Comparison of ENCODE assay signal across 1 cellular context in the genomic region with DNA sequence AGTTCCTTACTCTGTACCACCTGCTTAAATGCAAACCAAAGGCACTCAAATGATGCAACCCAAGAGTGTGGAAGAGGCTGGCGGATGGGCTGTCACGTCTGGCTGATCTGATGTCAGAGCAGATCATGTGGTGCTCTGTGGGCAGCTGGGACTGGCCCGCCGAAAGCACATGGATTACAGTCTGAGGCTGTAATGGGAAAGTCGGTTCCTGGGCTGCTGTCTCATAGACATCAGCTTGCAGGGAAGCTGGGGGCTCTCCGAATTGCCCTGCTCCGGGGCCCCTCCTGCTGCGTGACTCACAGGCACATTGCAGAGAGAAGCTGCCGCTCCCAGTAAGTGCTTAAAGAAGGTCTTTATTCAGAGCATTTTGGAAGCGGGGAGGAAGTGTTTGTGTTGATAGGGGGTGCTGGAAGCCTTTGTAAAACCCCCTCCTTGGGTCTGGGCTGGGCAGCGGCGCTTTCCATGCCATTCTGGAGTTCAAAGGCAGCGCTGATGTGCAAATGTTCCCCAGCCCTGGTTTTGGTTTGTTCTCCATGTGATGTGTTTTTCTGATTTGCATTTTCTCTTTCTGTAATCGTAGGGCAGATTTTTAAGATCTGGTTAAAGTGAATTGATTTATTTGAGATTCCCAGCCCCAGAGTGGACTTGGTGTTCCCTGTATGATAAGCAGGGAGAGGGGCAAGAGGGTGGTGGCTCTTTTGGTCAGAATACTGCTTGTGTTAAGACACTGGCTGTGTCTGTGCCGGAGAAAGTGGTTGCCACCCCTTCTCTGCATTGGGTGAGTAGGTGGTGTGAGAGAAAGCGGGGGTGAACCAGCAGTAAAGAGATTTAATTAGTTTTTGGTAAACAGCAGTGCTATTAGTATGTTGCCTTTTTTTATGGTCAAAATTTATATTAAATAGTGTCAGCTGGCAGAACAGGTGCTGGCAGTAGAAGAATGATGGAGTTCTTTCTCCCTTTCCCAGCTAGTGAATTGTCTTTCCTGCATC.
A peak's percentile ranks its signal among the peaks of the same experiment; 100 is the strongest.
TF ChIP-seq lines count a peak whose summit lies in the region.

No MANE protein-coding gene starts in this region.

TF ChIP-seq in GM12878, 131 proteins besides CTCF, POLR2A, EP300 and RAD21 (continued from another document and continues in another):
- TF ChIP-seq CREM (IDR thresholded peaks at IDR 0.05; ENCODE audit: low read depth) (0 out of 2 replicates have a peak, but pooled peaks have one; percentile 29), JUND (IDR thresholded peaks at IDR 0.05; ENCODE audit: low read depth, low read length) (no peak), MTA2 (IDR thresholded peaks at IDR 0.05; ENCODE audit: low read depth) (no peak; the same call in 1 of the 2 replicates), RUNX3 (IDR thresholded peaks at IDR 0.05; ENCODE audit: low read length) (peak; percentile 51; the same call in 1 of the 2 replicates), RCOR1 (conservative IDR thresholded peaks at IDR 0.05; ENCODE audit: low read depth, low read length) (no peak), SMC3 (IDR thresholded peaks at IDR 0.05; ENCODE audit: borderline replicate concordance, low read length) (0 out of 2 replicates have a peak, but pooled peaks have one; percentile 3), MTA3 (IDR thresholded peaks at IDR 0.05; ENCODE audit: borderline replicate concordance, low read length) (no peak), SREBF1 (IDR thresholded peaks at IDR 0.05; ENCODE audit: low read length) (no peak), SREBF2 (IDR thresholded peaks at IDR 0.05; ENCODE audit: low read length) (no peak), SPI1 (IDR thresholded peaks at IDR 0.05; ENCODE audit: borderline replicate concordance, insufficient read depth, low read depth, low read length) (no peak), STAT3 (IDR thresholded peaks at IDR 0.05; ENCODE audit: low read depth, low read length) (no peak), PAX8 (IDR thresholded peaks at IDR 0.05) (no peak), ETV6 (conservative IDR thresholded peaks at IDR 0.05 in 1 of 2, IDR thresholded peaks at IDR 0.05 in 1 of 2; ENCODE audit: borderline replicate concordance in 1 of 2, low read depth in 1 of 2) (no peak), ZNF274 (IDR thresholded peaks at IDR 0.05; ENCODE audit: insufficient read depth, insufficient read length) (no peak), MYC (IDR thresholded peaks at IDR 0.05; ENCODE audit: insufficient read depth, insufficient read length, insufficient replicate concordance, low read length, severe bottlenecking) (no peak), KDM1A (IDR thresholded peaks at IDR 0.05; ENCODE audit: borderline replicate concordance) (no peak), TCF3 (IDR thresholded peaks at IDR 0.05; ENCODE audit: borderline replicate concordance, insufficient read depth, low read depth, low read length) (0 out of 2 replicates have a peak, but pooled peaks have one; percentile 32), CHD1 (IDR thresholded peaks at IDR 0.05; ENCODE audit: low read depth, low read length) (no peak; the same call in 1 of the 2 replicates), ZZZ3 (IDR thresholded peaks at IDR 0.05; ENCODE audit: control insufficient read depth, insufficient read length, low read depth) (no peak), ESRRA (IDR thresholded peaks at IDR 0.05; ENCODE audit: low read length) (no peak), LARP7 (IDR thresholded peaks at IDR 0.05) (0 out of 2 replicates have a peak, but pooled peaks have one; percentile 29), SMAD5 (IDR thresholded peaks at IDR 0.05; ENCODE audit: low read depth) (peak; percentile 44; the same call in 1 of the 2 replicates), EGR1 (IDR thresholded peaks at IDR 0.05; ENCODE audit: borderline replicate concordance in 1 of 2, low read depth in 2 of 2, low read length in 2 of 2) (0 out of 3 replicates have a peak, but pooled peaks of 1 of the 2 experiments have one; percentile 27), ATF7 (IDR thresholded peaks at IDR 0.05; ENCODE audit: low read depth) (peak; percentile 84), MEF2B (IDR thresholded peaks at IDR 0.05; ENCODE audit: partially characterized antibody, poor library complexity, severe bottlenecking) (no peak)
- TF ChIP-seq, protein P1, sequence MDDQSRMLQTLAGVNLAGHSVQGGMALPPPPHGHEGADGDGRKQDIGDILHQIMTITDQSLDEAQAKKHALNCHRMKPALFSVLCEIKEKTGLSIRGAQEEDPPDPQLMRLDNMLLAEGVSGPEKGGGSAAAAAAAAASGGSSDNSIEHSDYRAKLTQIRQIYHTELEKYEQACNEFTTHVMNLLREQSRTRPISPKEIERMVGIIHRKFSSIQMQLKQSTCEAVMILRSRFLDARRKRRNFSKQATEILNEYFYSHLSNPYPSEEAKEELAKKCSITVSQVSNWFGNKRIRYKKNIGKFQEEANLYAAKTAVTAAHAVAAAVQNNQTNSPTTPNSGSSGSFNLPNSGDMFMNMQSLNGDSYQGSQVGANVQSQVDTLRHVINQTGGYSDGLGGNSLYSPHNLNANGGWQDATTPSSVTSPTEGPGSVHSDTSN (IDR thresholded peaks at IDR 0.05; ENCODE audit: insufficient replicate concordance, low read depth, low read length), result peak; percentile 12
- TF ChIP-seq, protein P2, sequence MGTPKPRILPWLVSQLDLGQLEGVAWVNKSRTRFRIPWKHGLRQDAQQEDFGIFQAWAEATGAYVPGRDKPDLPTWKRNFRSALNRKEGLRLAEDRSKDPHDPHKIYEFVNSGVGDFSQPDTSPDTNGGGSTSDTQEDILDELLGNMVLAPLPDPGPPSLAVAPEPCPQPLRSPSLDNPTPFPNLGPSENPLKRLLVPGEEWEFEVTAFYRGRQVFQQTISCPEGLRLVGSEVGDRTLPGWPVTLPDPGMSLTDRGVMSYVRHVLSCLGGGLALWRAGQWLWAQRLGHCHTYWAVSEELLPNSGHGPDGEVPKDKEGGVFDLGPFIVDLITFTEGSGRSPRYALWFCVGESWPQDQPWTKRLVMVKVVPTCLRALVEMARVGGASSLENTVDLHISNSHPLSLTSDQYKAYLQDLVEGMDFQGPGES (IDR thresholded peaks at IDR 0.05), result no peak
- TF ChIP-seq, protein P3, sequence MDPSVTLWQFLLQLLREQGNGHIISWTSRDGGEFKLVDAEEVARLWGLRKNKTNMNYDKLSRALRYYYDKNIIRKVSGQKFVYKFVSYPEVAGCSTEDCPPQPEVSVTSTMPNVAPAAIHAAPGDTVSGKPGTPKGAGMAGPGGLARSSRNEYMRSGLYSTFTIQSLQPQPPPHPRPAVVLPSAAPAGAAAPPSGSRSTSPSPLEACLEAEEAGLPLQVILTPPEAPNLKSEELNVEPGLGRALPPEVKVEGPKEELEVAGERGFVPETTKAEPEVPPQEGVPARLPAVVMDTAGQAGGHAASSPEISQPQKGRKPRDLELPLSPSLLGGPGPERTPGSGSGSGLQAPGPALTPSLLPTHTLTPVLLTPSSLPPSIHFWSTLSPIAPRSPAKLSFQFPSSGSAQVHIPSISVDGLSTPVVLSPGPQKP (IDR thresholded peaks at IDR 0.05; ENCODE audit: low read depth, low read length), result no peak
- TF ChIP-seq, protein P4, sequence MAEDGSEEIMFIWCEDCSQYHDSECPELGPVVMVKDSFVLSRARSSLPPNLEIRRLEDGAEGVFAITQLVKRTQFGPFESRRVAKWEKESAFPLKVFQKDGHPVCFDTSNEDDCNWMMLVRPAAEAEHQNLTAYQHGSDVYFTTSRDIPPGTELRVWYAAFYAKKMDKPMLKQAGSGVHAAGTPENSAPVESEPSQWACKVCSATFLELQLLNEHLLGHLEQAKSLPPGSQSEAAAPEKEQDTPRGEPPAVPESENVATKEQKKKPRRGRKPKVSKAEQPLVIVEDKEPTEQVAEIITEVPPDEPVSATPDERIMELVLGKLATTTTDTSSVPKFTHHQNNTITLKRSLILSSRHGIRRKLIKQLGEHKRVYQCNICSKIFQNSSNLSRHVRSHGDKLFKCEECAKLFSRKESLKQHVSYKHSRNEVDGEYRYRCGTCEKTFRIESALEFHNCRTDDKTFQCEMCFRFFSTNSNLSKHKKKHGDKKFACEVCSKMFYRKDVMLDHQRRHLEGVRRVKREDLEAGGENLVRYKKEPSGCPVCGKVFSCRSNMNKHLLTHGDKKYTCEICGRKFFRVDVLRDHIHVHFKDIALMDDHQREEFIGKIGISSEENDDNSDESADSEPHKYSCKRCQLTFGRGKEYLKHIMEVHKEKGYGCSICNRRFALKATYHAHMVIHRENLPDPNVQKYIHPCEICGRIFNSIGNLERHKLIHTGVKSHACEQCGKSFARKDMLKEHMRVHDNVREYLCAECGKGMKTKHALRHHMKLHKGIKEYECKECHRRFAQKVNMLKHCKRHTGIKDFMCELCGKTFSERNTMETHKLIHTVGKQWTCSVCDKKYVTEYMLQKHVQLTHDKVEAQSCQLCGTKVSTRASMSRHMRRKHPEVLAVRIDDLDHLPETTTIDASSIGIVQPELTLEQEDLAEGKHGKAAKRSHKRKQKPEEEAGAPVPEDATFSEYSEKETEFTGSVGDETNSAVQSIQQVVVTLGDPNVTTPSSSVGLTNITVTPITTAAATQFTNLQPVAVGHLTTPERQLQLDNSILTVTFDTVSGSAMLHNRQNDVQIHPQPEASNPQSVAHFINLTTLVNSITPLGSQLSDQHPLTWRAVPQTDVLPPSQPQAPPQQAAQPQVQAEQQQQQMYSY (CRISPR knock-in tag; IDR thresholded peaks at IDR 0.05), result no peak
- TF ChIP-seq, protein P5, sequence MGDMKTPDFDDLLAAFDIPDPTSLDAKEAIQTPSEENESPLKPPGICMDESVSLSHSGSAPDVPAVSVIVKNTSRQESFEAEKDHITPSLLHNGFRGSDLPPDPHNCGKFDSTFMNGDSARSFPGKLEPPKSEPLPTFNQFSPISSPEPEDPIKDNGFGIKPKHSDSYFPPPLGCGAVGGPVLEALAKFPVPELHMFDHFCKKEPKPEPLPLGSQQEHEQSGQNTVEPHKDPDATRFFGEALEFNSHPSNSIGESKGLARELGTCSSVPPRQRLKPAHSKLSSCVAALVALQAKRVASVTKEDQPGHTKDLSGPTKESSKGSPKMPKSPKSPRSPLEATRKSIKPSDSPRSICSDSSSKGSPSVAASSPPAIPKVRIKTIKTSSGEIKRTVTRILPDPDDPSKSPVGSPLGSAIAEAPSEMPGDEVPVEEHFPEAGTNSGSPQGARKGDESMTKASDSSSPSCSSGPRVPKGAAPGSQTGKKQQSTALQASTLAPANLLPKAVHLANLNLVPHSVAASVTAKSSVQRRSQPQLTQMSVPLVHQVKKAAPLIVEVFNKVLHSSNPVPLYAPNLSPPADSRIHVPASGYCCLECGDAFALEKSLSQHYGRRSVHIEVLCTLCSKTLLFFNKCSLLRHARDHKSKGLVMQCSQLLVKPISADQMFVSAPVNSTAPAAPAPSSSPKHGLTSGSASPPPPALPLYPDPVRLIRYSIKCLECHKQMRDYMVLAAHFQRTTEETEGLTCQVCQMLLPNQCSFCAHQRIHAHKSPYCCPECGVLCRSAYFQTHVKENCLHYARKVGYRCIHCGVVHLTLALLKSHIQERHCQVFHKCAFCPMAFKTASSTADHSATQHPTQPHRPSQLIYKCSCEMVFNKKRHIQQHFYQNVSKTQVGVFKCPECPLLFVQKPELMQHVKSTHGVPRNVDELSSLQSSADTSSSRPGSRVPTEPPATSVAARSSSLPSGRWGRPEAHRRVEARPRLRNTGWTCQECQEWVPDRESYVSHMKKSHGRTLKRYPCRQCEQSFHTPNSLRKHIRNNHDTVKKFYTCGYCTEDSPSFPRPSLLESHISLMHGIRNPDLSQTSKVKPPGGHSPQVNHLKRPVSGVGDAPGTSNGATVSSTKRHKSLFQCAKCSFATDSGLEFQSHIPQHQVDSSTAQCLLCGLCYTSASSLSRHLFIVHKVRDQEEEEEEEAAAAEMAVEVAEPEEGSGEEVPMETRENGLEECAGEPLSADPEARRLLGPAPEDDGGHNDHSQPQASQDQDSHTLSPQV (IDR thresholded peaks at IDR 0.05), result no peak
- TF ChIP-seq, protein P6, sequence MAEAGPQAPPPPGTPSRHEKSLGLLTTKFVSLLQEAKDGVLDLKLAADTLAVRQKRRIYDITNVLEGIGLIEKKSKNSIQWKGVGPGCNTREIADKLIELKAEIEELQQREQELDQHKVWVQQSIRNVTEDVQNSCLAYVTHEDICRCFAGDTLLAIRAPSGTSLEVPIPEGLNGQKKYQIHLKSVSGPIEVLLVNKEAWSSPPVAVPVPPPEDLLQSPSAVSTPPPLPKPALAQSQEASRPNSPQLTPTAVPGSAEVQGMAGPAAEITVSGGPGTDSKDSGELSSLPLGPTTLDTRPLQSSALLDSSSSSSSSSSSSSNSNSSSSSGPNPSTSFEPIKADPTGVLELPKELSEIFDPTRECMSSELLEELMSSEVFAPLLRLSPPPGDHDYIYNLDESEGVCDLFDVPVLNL (IDR thresholded peaks at IDR 0.05; ENCODE audit: low read depth, low read length), result no peak
- TF ChIP-seq, protein P7, sequence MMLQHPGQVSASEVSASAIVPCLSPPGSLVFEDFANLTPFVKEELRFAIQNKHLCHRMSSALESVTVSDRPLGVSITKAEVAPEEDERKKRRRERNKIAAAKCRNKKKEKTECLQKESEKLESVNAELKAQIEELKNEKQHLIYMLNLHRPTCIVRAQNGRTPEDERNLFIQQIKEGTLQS (IDR thresholded peaks at IDR 0.05; ENCODE audit: borderline replicate concordance, extremely low read depth, low read depth, low read length), result peak; percentile 22; the same call in 1 of the 2 replicates
- TF ChIP-seq, protein P8, sequence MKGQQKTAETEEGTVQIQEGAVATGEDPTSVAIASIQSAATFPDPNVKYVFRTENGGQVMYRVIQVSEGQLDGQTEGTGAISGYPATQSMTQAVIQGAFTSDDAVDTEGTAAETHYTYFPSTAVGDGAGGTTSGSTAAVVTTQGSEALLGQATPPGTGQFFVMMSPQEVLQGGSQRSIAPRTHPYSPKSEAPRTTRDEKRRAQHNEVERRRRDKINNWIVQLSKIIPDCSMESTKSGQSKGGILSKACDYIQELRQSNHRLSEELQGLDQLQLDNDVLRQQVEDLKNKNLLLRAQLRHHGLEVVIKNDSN (IDR thresholded peaks at IDR 0.05; ENCODE audit: borderline replicate concordance, extremely low read length, insufficient read depth, low read depth, low read length), result peak; percentile 78
- TF ChIP-seq, protein P9, sequence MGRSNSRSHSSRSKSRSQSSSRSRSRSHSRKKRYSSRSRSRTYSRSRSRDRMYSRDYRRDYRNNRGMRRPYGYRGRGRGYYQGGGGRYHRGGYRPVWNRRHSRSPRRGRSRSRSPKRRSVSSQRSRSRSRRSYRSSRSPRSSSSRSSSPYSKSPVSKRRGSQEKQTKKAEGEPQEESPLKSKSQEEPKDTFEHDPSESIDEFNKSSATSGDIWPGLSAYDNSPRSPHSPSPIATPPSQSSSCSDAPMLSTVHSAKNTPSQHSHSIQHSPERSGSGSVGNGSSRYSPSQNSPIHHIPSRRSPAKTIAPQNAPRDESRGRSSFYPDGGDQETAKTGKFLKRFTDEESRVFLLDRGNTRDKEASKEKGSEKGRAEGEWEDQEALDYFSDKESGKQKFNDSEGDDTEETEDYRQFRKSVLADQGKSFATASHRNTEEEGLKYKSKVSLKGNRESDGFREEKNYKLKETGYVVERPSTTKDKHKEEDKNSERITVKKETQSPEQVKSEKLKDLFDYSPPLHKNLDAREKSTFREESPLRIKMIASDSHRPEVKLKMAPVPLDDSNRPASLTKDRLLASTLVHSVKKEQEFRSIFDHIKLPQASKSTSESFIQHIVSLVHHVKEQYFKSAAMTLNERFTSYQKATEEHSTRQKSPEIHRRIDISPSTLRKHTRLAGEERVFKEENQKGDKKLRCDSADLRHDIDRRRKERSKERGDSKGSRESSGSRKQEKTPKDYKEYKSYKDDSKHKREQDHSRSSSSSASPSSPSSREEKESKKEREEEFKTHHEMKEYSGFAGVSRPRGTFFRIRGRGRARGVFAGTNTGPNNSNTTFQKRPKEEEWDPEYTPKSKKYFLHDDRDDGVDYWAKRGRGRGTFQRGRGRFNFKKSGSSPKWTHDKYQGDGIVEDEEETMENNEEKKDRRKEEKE (IDR thresholded peaks at IDR 0.05), result no peak
